Comparison of ENCODE assay signal across 1 cellular context in the genomic region with DNA sequence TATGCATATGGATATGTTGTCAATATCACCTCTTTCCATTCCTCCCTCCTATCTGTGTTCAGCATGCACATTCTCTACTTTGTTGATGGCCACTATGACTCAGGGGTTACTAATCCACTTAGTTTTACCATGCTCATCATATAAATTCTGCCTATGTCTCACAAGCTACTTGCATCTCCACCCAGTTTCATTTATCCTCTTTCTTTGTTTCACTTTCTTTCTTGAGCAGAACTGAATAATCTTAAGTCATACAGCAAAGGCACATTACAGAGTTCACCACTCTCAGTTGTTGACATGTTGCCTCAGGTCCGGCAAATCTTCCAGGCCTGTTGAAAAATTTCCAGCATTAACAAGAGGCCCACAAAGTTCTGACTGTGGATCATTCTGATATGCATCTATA.
A peak's percentile ranks its signal among the peaks of the same experiment; 100 is the strongest.
TF ChIP-seq lines count a peak whose summit lies in the region.

No MANE protein-coding gene starts in this region.

TF ChIP-seq in HCT116, 20 proteins besides CTCF, POLR2A, EP300 and RAD21 (continued from another document):
- TF ChIP-seq, protein P1, sequence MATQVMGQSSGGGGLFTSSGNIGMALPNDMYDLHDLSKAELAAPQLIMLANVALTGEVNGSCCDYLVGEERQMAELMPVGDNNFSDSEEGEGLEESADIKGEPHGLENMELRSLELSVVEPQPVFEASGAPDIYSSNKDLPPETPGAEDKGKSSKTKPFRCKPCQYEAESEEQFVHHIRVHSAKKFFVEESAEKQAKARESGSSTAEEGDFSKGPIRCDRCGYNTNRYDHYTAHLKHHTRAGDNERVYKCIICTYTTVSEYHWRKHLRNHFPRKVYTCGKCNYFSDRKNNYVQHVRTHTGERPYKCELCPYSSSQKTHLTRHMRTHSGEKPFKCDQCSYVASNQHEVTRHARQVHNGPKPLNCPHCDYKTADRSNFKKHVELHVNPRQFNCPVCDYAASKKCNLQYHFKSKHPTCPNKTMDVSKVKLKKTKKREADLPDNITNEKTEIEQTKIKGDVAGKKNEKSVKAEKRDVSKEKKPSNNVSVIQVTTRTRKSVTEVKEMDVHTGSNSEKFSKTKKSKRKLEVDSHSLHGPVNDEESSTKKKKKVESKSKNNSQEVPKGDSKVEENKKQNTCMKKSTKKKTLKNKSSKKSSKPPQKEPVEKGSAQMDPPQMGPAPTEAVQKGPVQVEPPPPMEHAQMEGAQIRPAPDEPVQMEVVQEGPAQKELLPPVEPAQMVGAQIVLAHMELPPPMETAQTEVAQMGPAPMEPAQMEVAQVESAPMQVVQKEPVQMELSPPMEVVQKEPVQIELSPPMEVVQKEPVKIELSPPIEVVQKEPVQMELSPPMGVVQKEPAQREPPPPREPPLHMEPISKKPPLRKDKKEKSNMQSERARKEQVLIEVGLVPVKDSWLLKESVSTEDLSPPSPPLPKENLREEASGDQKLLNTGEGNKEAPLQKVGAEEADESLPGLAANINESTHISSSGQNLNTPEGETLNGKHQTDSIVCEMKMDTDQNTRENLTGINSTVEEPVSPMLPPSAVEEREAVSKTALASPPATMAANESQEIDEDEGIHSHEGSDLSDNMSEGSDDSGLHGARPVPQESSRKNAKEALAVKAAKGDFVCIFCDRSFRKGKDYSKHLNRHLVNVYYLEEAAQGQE (IDR thresholded peaks at IDR 0.05; ENCODE audit: low read depth), result no peak
- TF ChIP-seq POLR2AphosphoS5 (IDR thresholded peaks at IDR 0.05; ENCODE audit: low read depth, low read length), result no peak
- peak; percentile 71 for TF ChIP-seq FOSL1 (IDR thresholded peaks at IDR 0.05; ENCODE audit: low read depth)
- no peak for TF ChIP-seq EZH2phosphoT487 (IDR thresholded peaks at IDR 0.05; ENCODE audit: borderline replicate concordance)
- TF ChIP-seq, protein P2, sequence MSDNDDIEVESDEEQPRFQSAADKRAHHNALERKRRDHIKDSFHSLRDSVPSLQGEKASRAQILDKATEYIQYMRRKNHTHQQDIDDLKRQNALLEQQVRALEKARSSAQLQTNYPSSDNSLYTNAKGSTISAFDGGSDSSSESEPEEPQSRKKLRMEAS (IDR thresholded peaks at IDR 0.05), result no peak; the same call in 1 of the 2 replicates
- TF ChIP-seq ZNF274 (IDR thresholded peaks at IDR 0.05; ENCODE audit: low read depth, low read length), result no peak
- TF ChIP-seq SP1 (IDR thresholded peaks at IDR 0.05; ENCODE audit: low read depth), result 0 out of 2 replicates have a peak, but pooled peaks have one; percentile 13
- TF ChIP-seq SIN3A (IDR thresholded peaks at IDR 0.05; ENCODE audit: low read depth), result no peak
- TF ChIP-seq CEBPB (IDR thresholded peaks at IDR 0.05; ENCODE audit: low read depth), result no peak
